Comparison of ENCODE assay signal across 11 cellular contexts in the genomic region with DNA sequence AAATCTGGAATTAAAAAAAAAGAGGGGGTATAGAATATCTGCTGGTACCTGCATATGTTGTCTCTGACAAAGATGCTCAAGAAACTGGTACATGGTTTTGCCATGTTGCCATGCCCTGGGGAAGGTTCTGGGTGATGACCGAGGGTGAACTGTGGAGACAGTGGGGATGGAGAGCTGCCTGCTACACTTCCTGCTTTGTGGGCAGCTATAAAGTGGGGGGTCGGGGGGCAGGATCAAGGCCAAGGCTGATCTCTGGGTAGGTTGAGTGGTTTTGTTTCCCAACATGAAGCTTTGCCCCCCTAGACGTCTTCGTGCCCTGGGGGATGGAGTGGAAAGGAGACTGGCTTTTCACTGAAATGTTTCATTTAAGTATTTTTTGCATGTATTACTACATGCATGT.
DNase-seq lines count a peak whose midpoint lies in the region; ATAC-seq and TF ChIP-seq lines count a peak whose summit lies in the region.
"Had no signal": no experiment of that assay in that cellular context is flagged by ENCODE, and none has a peak within 500 bp of the region (broad histone marks: within the 10 kb centered on the region; RNA-seq: fewer than 3 reads in every experiment).

No MANE protein-coding gene starts in this region.

- no peak for TF ChIP-seq CTCF in natural killer cell (IDR thresholded peaks at IDR 0.05)

- H3K36me3 Mint-ChIP-seq in dendritic cell treated with granulocyte-macrophage colony-stimulating factor and Interleukin-4, amounts not matched to agents 40 ng/mL and 50 ng/mL, for 4 days (ENCODE audit: low read depth): peaks cover 69% of the 10 kb centered on the region
- no peaks in the 10 kb centered on the region for H3K36me3 Mint-ChIP-seq in natural killer cell

- H3K9me3 Mint-ChIP-seq in dendritic cell treated with granulocyte-macrophage colony-stimulating factor and Interleukin-4, amounts not matched to agents 40 ng/mL and 50 ng/mL, for 4 days: no peaks in the 10 kb centered on the region
- H3K9me3 Mint-ChIP-seq in natural killer cell: no peaks in the 10 kb centered on the region

- no peaks in the 10 kb centered on the region for H3K27me3 Mint-ChIP-seq in dendritic cell treated with granulocyte-macrophage colony-stimulating factor and Interleukin-4, amounts not matched to agents 40 ng/mL and 50 ng/mL, for 4 days
- no peaks in the 10 kb centered on the region for H3K27me3 Mint-ChIP-seq in natural killer cell (ENCODE audit: low read depth in 2 of 2)

- intact Hi-C loops in Right ventricle myocardium superior (cut with DNase I) (loop anchor here (5.0 kb wide), 1 partner anchor 131 kb away; no protein-coding TSS in a partner anchor), cardiac septum (cut with DNase I) (loop anchor here (5.0 kb wide), 1 partner anchor 79 kb away; no protein-coding TSS in a partner anchor), natural killer cell (cut with micrococcal nuclease) (loop anchor here (10.0 kb wide), 2 partner anchors 46 to 54 kb away; no protein-coding TSS in a partner anchor)
- intact Hi-C loops in dendritic cell treated with granulocyte-macrophage colony-stimulating factor and Interleukin-4, amounts not matched to agents 40 ng/mL and 50 ng/mL, for 4 days (cut with micrococcal nuclease): loop anchor here (1.0 kb wide), 1 partner anchor 14 kb away; no protein-coding TSS in a partner anchor

- ATAC-seq in Right ventricle myocardium superior (ENCODE audit: poor library complexity) (no peak), natural killer cell (no peak), GM19351 (IDR thresholded peaks at IDR 0.05; ENCODE audit: unreplicated experiment) (no peak), GM18861 (IDR thresholded peaks at IDR 0.05; ENCODE audit: unreplicated experiment) (no peak)

- peak overlapping the region; percentile 89 for H3K27ac Mint-ChIP-seq in dendritic cell treated with granulocyte-macrophage colony-stimulating factor and Interleukin-4, amounts not matched to agents 40 ng/mL and 50 ng/mL, for 4 days
- H3K27ac Mint-ChIP-seq in natural killer cell: peak overlapping the region; percentile 81 to 84

- peak; percentile 30 for DNase-seq in Right ventricle myocardium superior
- no peak for DNase-seq in cardiac septum (ENCODE audit: low spot score)
- DNase-seq in natural killer cell: no peak
- no peak for DNase-seq in NCI-H1694 treated with DMSO at 0.1 percent for 48 hours (lab: John Stamatoyannopoulos, UW)
- DNase-seq in stimulated activated CD4-positive, alpha-beta T cell treated with anti-CD3 and anti-CD28 coated beads, Interleukin-2, amount 100 ng/mL, for 24 hours: no peak
- DNase-seq: activated CD4-positive, alpha-beta T cell treated with anti-CD3 and anti-CD28 coated beads, Interleukin-2, amount 50 U/mL, for 4 hours; activated naive CD4-positive, alpha-beta T cell treated with Interleukin-2 at 50 U/mL for 16 hours; NCI-H446 treated with DMSO at 0.1 percent for 48 hours had no signal

- peaks cover 78% of the 10 kb centered on the region for H3K4me1 Mint-ChIP-seq in dendritic cell treated with granulocyte-macrophage colony-stimulating factor and Interleukin-4, amounts not matched to agents 40 ng/mL and 50 ng/mL, for 4 days (ENCODE audit: low read depth)
- H3K4me1 Mint-ChIP-seq in natural killer cell: peaks cover 65 to 70% of the 10 kb centered on the region in 2 donors

- H3K4me3 Mint-ChIP-seq in dendritic cell treated with granulocyte-macrophage colony-stimulating factor and Interleukin-4, amounts not matched to agents 40 ng/mL and 50 ng/mL, for 4 days: peak overlapping the region; percentile 9
- no peak overlapping the region for H3K4me3 Mint-ChIP-seq in natural killer cell
